ENCODE assay signal across 19 cellular contexts in the genomic region with DNA sequence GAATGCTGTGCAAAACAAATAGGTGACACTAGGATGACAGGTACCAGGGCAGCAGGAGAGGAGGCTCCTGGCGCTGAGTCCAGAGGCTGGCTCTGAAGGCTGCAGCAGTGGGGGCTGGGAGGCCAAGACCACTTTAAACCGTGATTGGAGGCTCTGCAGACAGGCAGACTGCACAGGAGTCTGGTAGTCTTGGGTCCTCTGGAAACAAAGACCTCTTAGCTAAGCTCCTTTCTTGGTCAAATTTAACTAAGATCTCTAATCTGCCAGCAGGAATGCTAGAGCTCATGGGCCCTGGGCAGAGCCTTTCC. TPM values are rescaled to one million over a fixed set of nuclear protein-coding genes. Genes with fewer than 3 reads are reported as not detected.
"Had no signal": no experiment of that assay in that cellular context is flagged by ENCODE, and none has a peak within 500 bp of the region (broad histone marks: within the 10 kb centered on the region; RNA-seq: fewer than 3 reads in every experiment).

No MANE protein-coding gene starts in this region.

- DNase-seq: activated CD4-positive, alpha-beta T cell treated with anti-CD3 and anti-CD28 coated beads, Interleukin-2, amount 50 U/mL, for 1 hour; activated effector memory CD4-positive, alpha-beta T cell treated with Interleukin-2 at 50 U/mL for 16 hours; activated naive CD4-positive, alpha-beta T cell treated with anti-CD3 and anti-CD28 coated beads, Interleukin-2, amount 50 U/mL, for 16 hours; activated T-cell treated with anti-CD3 and anti-CD28 coated beads, Interleukin-2, amount 50 U/mL, for 4 hours; colonic mucosa; foreskin fibroblast; glutamatergic neuron; midbrain; retina; stimulated activated CD4-positive, alpha-beta T cell treated with anti-CD3 and anti-CD28 coated beads, Interleukin-4, amount 100 ng/mL, for 4 hours; stimulated activated CD8-positive, alpha-beta memory T cell treated with anti-CD3 and anti-CD28 coated beads, Interleukin-4, amount 100 ng/mL, for 48 hours had no signal

- H3K27me3 ChIP-seq: cardiac muscle cell, colonic mucosa, suprapubic skin had no signal

- H3K27ac Mint-ChIP-seq: stimulated activated naive CD8-positive, alpha-beta T cell treated with anti-CD3 and anti-CD28 coated beads, Interleukin-15, Interleukin-2, amounts not matched to agents 100 ng/mL and 50 ng/mL, for 24 hours had no signal

- H3K9ac ChIP-seq: parathyroid adenoma had no signal

- H3K9me3 Mint-ChIP-seq: activated T-cell treated with anti-CD3 and anti-CD28 coated beads, Interleukin-2, amount 50 U/mL, for 4 hours; stimulated activated naive CD8-positive, alpha-beta T cell treated with anti-CD3 and anti-CD28 coated beads, Interleukin-15, Interleukin-2, amounts not matched to agents 100 ng/mL and 50 ng/mL, for 24 hours; T-helper 2 cell treated with Interferon-gamma antibody and Interleukin-4, amounts not matched to agents 5 μg/mL and 100 μg/mL, for 36 hours had no signal

- H3K27ac ChIP-seq: cardiac muscle cell, colonic mucosa, parathyroid adenoma, suprapubic skin had no signal

- H3K36me3 ChIP-seq: cardiac muscle cell, colonic mucosa had no signal

- H3K4me1 ChIP-seq: colonic mucosa, parathyroid adenoma had no signal

- H3K27me3 Mint-ChIP-seq: stimulated activated naive CD8-positive, alpha-beta T cell treated with anti-CD3 and anti-CD28 coated beads, Interleukin-15, Interleukin-2, amounts not matched to agents 100 ng/mL and 50 ng/mL, for 24 hours had no signal

- H3K4me3 ChIP-seq: cardiac muscle cell, colonic mucosa, lung, suprapubic skin had no signal

- H3K4me3 Mint-ChIP-seq: activated T-cell treated with anti-CD3 and anti-CD28 coated beads, Interleukin-2, amount 50 U/mL, for 4 hours; stimulated activated naive CD8-positive, alpha-beta T cell treated with anti-CD3 and anti-CD28 coated beads, Interleukin-15, Interleukin-2, amounts not matched to agents 100 ng/mL and 50 ng/mL, for 24 hours; T-helper 2 cell treated with Interferon-gamma antibody and Interleukin-4, amounts not matched to agents 5 μg/mL and 100 μg/mL, for 36 hours had no signal

- FAIRE-seq: small intestine had no signal

- H3K9me3 ChIP-seq: colonic mucosa, suprapubic skin had no signal

RNA-seq across cellular contexts. Expression of a gene that starts 4.4 kb away (rescaled TPM):
- total RNA-seq: cardiac muscle cell had no signal
- polyA plus RNA-seq: cardiac muscle cell had no signal

RNA-seq across cellular contexts. Expression of a gene that starts 44.6 kb away (rescaled TPM):
- total RNA-seq: myocyte had no signal
